Comparison of ENCODE assay signal across 16 cellular contexts in the genomic region with DNA sequence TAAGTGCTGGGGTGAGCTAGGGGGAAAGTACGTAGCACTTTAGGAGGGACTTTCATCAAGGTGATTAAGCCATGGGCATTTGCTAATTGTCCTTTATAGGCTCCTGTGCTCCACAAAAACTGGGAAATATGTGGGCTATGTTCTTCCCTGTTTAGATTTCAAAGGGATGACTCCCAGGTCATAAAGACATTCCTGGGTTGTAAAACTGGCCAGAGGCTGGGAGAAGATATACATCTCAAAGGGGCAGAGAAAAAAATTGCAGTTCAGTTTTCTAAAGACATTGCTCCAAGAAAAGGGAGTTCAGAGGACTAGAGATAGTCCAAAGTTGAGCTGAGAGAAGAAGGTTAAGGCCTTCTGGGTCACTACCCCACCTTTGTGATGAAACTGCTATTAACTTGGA.
"Had no signal": no experiment of that assay in that cellular context is flagged by ENCODE, and none has a peak within 500 bp of the region (broad histone marks: within the 10 kb centered on the region; RNA-seq: fewer than 3 reads in every experiment).

No MANE protein-coding gene starts in this region.

- ATAC-seq: activated T-helper 17 cell treated with anti-CD3 and anti-CD28 coated beads, Interleukin-2, amount 50 U/mL, for 72 hours had no signal

- H3K4me3 ChIP-seq: thyroid gland had no signal

- H3K36me3 Mint-ChIP-seq: activated naive CD8-positive, alpha-beta T cell treated with anti-CD3 and anti-CD28 coated beads, Interleukin-2, amount 10 ng/mL, durations not matched to agents 7 days and 5 days had no signal

- H3K27me3 Mint-ChIP-seq: activated B cell treated with CpG ODN at 0.5 μM for 24 hours; activated CD4-positive, alpha-beta memory T cell treated with anti-CD3 and anti-CD28 coated beads for 36 hours; activated naive CD8-positive, alpha-beta T cell treated with anti-CD3 and anti-CD28 coated beads, Interleukin-2, amount 10 ng/mL, durations not matched to agents 7 days and 5 days; activated T-helper 17 cell treated with anti-CD3 and anti-CD28 coated beads, Interleukin-2, amount 50 U/mL, for 72 hours; brain had no signal

- H3K36me3 ChIP-seq: thyroid gland had no signal

- H3K27ac ChIP-seq: thyroid gland had no signal

- H3K27ac Mint-ChIP-seq: activated B cell treated with CpG ODN at 0.5 μM for 24 hours; activated CD4-positive, alpha-beta memory T cell treated with anti-CD3 and anti-CD28 coated beads for 36 hours; activated naive CD8-positive, alpha-beta T cell treated with anti-CD3 and anti-CD28 coated beads, Interleukin-2, amount 10 ng/mL, durations not matched to agents 7 days and 5 days; activated T-helper 17 cell treated with anti-CD3 and anti-CD28 coated beads, Interleukin-2, amount 50 U/mL, for 72 hours; brain had no signal

- H3K9me3 Mint-ChIP-seq: activated naive CD8-positive, alpha-beta T cell treated with anti-CD3 and anti-CD28 coated beads, Interleukin-2, amount 10 ng/mL, durations not matched to agents 7 days and 5 days had no signal

- H3K9me3 ChIP-seq: thyroid gland had no signal

- H3K4me3 Mint-ChIP-seq: activated B cell treated with CpG ODN at 0.5 μM for 24 hours; activated CD4-positive, alpha-beta memory T cell treated with anti-CD3 and anti-CD28 coated beads for 36 hours; activated naive CD8-positive, alpha-beta T cell treated with anti-CD3 and anti-CD28 coated beads, Interleukin-2, amount 10 ng/mL, durations not matched to agents 7 days and 5 days; activated T-helper 17 cell treated with anti-CD3 and anti-CD28 coated beads, Interleukin-2, amount 50 U/mL, for 72 hours; brain; nephron had no signal

- H3K4me1 ChIP-seq: thyroid gland had no signal

- H3K4me1 Mint-ChIP-seq: activated B cell treated with CpG ODN at 0.5 μM for 24 hours; activated naive CD8-positive, alpha-beta T cell treated with anti-CD3 and anti-CD28 coated beads, Interleukin-2, amount 10 ng/mL, durations not matched to agents 7 days and 5 days; activated T-helper 17 cell treated with anti-CD3 and anti-CD28 coated beads, Interleukin-2, amount 50 U/mL, for 72 hours; brain; nephron had no signal

- H3K27me3 ChIP-seq: thyroid gland had no signal

- DNase-seq: activated B cell treated with CpG ODN at 0.5 μM for 24 hours; activated CD4-positive, alpha-beta memory T cell treated with anti-CD3 and anti-CD28 coated beads for 36 hours; activated CD4-positive, alpha-beta T cell treated with anti-CD3 and anti-CD28 coated beads for 4 hours; activated naive CD4-positive, alpha-beta T cell; activated naive CD8-positive, alpha-beta T cell treated with anti-CD3 and anti-CD28 coated beads, Interleukin-2, amount 10 ng/mL, durations not matched to agents 7 days and 5 days; activated T-cell treated with anti-CD3 and anti-CD28 coated beads for 4 hours; caudate nucleus; foreskin melanocyte; nucleus accumbens; stimulated activated CD4-positive, alpha-beta T cell treated with anti-CD3 and anti-CD28 coated beads, Interleukin-12 subunit alpha, Interleukin-12 subunit beta, amount 100 ng/mL, for 4 hours; stimulated activated CD4-positive, alpha-beta T cell treated with anti-CD3 and anti-CD28 coated beads, Interleukin-1b, Interleukin-23, amount 100 ng/mL, for 48 hours; stimulated activated naive CD4-positive, alpha-beta T cell treated with Interleukin-2 at 50 U/mL for 16 hours; thyroid gland had no signal
